In genomic region chr14:61126083-61126962, GRCh38 we compare ENCODE assay signal across 15 cellular contexts.
DNase-seq lines count a peak whose midpoint lies in the region; ATAC-seq, FAIRE-seq and TF ChIP-seq lines count a peak whose summit lies in the region.
"Had no signal": no experiment of that assay in that cellular context is flagged by ENCODE, and none has a peak within 500 bp of the region (broad histone marks: within the 10 kb centered on the region; RNA-seq: fewer than 3 reads in every experiment).

No MANE protein-coding gene starts in this region.

- peak overlapping the region; percentile 82 for H4K91ac ChIP-seq in H1 (replicated peaks; ENCODE audit: insufficient read length, low read length)

- H4K20me1 ChIP-seq in H1 (replicated peaks in 1 of 2; ENCODE audit: control insufficient read depth in 1 of 2, insufficient read depth in 2 of 2, low read length in 2 of 2): no peaks in the 10 kb centered on the region

- no peak overlapping the region for H3K4me2 ChIP-seq in H1 (ENCODE audit: insufficient read depth in 1 of 2, low read depth in 2 of 2, low read length in 2 of 2)
- H3K4me2 ChIP-seq: PC-9 had no signal

- H3K27me3 ChIP-seq in H1 (replicated peaks in 1 of 4; ENCODE audit: control insufficient read depth in 3 of 4, extremely low read depth in 1 of 4, insufficient read depth in 3 of 4, low read length in 3 of 4): no peaks in the 10 kb centered on the region
- H3K27me3 ChIP-seq in gastrocnemius medialis: no peaks in the 10 kb centered on the region
- H3K27me3 ChIP-seq: suprapubic skin had no signal

- H3K79me2 ChIP-seq in H1 (ENCODE audit: control insufficient read depth in 1 of 2, insufficient read depth in 2 of 2, low read length in 2 of 2): no peaks in the 10 kb centered on the region

- no peak for TF ChIP-seq POLR2A in H1 (IDR thresholded peaks at IDR 0.05; ENCODE audit: control extremely low read depth in 1 of 2, low read depth in 2 of 2, low read length in 2 of 2)
- peak; percentile 13 to 41 for TF ChIP-seq POLR2A in gastrocnemius medialis (IDR thresholded peaks at IDR 0.05)

- peak overlapping the region; percentile 42; the same call in 1 of the 2 replicates for H2BK5ac ChIP-seq in H1 (ENCODE audit: low read depth, low read length)

- DNase-seq in NCI-H2171 treated with DMSO at 0.1 percent for 48 hours (lab: John Stamatoyannopoulos, UW): peak; percentile 47
- no peak for DNase-seq in NCI-H2171 (lab: John Stamatoyannopoulos, UW)
- DNase-seq in NCI-H2107 treated with DMSO at 0.1 percent for 48 hours (lab: John Stamatoyannopoulos, UW; ENCODE audit: unreplicated experiment): peak; percentile 90
- DNase-seq in H1 (ENCODE audit: low read depth in 1 of 2, low spot score in 2 of 2): no peak
- peak; percentile 87 to 96 for DNase-seq in gastrocnemius medialis
- no peak for DNase-seq in activated CD8-positive, alpha-beta T cell treated with anti-CD3 and anti-CD28 coated beads, Interleukin-2, amount 10 ng/mL, durations not matched to agents 7 days and 5 days
- no peak for DNase-seq in sciatic nerve (ENCODE audit: low spot score)
- DNase-seq in activated T-cell treated with anti-CD3 and anti-CD28 coated beads, Interleukin-2, amount 50 U/mL, for 4 hours: no peak
- DNase-seq: activated CD4-positive, alpha-beta T cell treated with anti-CD3 and anti-CD28 coated beads for 4 hours; activated T-cell treated with anti-CD3 and anti-CD28 coated beads, Interleukin-2, amount 50 U/mL, for 24 hours; Caco-2; GOT3; PC-9 had no signal

- H3K14ac ChIP-seq in H1 (ENCODE audit: insufficient read length): no peak overlapping the region

- POLR2A ChIA-PET in H1 (lab: Charles Lee; ENCODE audit: partially characterized antibody): interaction anchor here (1.2 kb wide), 1 partner anchor 9 kb away, joined by 3 read pairs; no protein-coding TSS in a partner anchor
- POLR2A ChIA-PET in activated CD8-positive, alpha-beta T cell treated with anti-CD3 and anti-CD28 coated beads, Interleukin-2, amount 10 ng/mL, durations not matched to agents 7 days and 5 days (lab: Charles Lee): no interaction called here

- no peak overlapping the region for H2AK5ac ChIP-seq in H1 (ENCODE audit: low read depth, low read length)

- TF ChIP-seq CTCF in H1 (IDR thresholded peaks at IDR 0.05; ENCODE audit: control extremely low read depth in 1 of 3, insufficient read depth in 1 of 3, low read depth in 1 of 3, low read length in 3 of 3) (no peak), gastrocnemius medialis (IDR thresholded peaks at IDR 0.05 in 4 of 5, conservative IDR thresholded peaks at IDR 0.05 in 1 of 5) (no peak)

- no peak overlapping the region for H3K4ac ChIP-seq in H1 (replicated peaks; ENCODE audit: insufficient read length, low read depth, low read length)

- TF ChIP-seq EP300 in H1 (IDR thresholded peaks at IDR 0.05; ENCODE audit: borderline replicate concordance in 1 of 2, low read depth in 2 of 2, low read length in 2 of 2): no peak

- H3K4me3 ChIP-seq in H1 (ENCODE audit: extremely low read depth in 1 of 4, insufficient read depth in 2 of 4, low read depth in 3 of 4, low read length in 4 of 4) (no peak overlapping the region), gastrocnemius medialis (peak overlapping the region in 2 of 4 donors; percentile 16 to 18)
- H3K4me3 ChIP-seq: PC-9, suprapubic skin had no signal

- H4K5ac ChIP-seq in H1 (ENCODE audit: insufficient read length, low read depth, low read length): no peak overlapping the region

- ATAC-seq in gastrocnemius medialis (peak; percentile 48 to 50), sciatic nerve (no peak)
- no peak for ATAC-seq in activated CD8-positive, alpha-beta T cell treated with anti-CD3 and anti-CD28 coated beads, Interleukin-2, amount 10 ng/mL, durations not matched to agents 7 days and 5 days
- no peak for ATAC-seq in activated T-cell treated with anti-CD3 and anti-CD28 coated beads, Interleukin-2, amount 50 U/mL, for 4 hours

- no peaks in the 10 kb centered on the region for H3K79me1 ChIP-seq in H1 (ENCODE audit: low read depth, low read length)

- peak overlapping the region; percentile 6; the same call in 1 of the 2 replicates for H2BK12ac ChIP-seq in H1 (ENCODE audit: low read depth, low read length)

- H3K36me3 ChIP-seq in H1 (ENCODE audit: control insufficient read depth in 2 of 4, insufficient read depth in 4 of 4, low read length in 3 of 4) (peaks cover 0 to 3% (median 0%) of the 10 kb centered on the region in 4 experiments; a peak in 2 of 8 replicates), gastrocnemius medialis (no peaks in the 10 kb centered on the region)
- H3K36me3 ChIP-seq: suprapubic skin had no signal

- peaks cover under 1 to 6% of the 10 kb centered on the region in 2 experiments; a peak in 3 of 4 replicates for H3K9me3 ChIP-seq in H1 (ENCODE audit: insufficient read depth in 2 of 2, low read depth in 1 of 2, low read length in 1 of 2)
- H3K9me3 ChIP-seq in gastrocnemius medialis: no peaks in the 10 kb centered on the region
- H3K9me3 ChIP-seq: Caco-2, suprapubic skin had no signal

- in situ Hi-C loops in gastrocnemius medialis (cut with MboI; ENCODE audit: low sequenced_read_pairs in 4 of 4): no loop called here

- CTCF ChIA-PET in H1 (lab: Charles Lee; ENCODE audit: partially characterized antibody): interaction anchor here (0.6 kb wide), 2 partner anchors 20 to 56 kb away, joined by 3 to 7 read pairs; no protein-coding TSS in a partner anchor
- CTCF ChIA-PET in activated CD8-positive, alpha-beta T cell treated with anti-CD3 and anti-CD28 coated beads, Interleukin-2, amount 10 ng/mL, durations not matched to agents 7 days and 5 days (lab: Charles Lee): no interaction called here

- no peaks in the 10 kb centered on the region for H3K23me2 ChIP-seq in H1 (ENCODE audit: low read depth, low read length)

- peaks cover 6% of the 10 kb centered on the region for H3K27me3 Mint-ChIP-seq in activated CD8-positive, alpha-beta T cell treated with anti-CD3 and anti-CD28 coated beads, Interleukin-2, amount 10 ng/mL, durations not matched to agents 7 days and 5 days (ENCODE audit: low read depth)
- H3K27me3 Mint-ChIP-seq in activated T-cell treated with anti-CD3 and anti-CD28 coated beads, Interleukin-2, amount 50 U/mL, for 4 hours (ENCODE audit: low read depth): peaks cover 2% of the 10 kb centered on the region

- intact Hi-C loops in gastrocnemius medialis (cut with DNase I; ENCODE audit: low total_unique reads) (loop anchor here (5.0 to 10.0 kb wide), 2 partner anchors 872 to 964 kb away; no protein-coding TSS in a partner anchor), sciatic nerve (cut with DNase I) (no loop called here)

- 92% methylated on average over 10 of the region's 10 CpGs; no CpG with 5 or more reads in 1 of the 2 experiments for WGBS in H1 (ENCODE audit: extremely low coverage in 1 of 2, insufficient coverage in 1 of 2, insufficient read length in 1 of 2, insufficient replicate concordance in 2 of 2, low coverage in 1 of 2, low lambda C conversion rate in 2 of 2, missing lambda C conversion rate in 1 of 2), 2 experiments

- no peak for FAIRE-seq in H1 (lab: Jason Lieb, UNC)

- peak overlapping the region; percentile 87; the same call in 1 of the 2 replicates for H2BK20ac ChIP-seq in H1 (ENCODE audit: low read length)

- H3K23ac ChIP-seq in H1 (ENCODE audit: insufficient read length): no peak overlapping the region

- no peak overlapping the region for H3K27ac Mint-ChIP-seq in activated CD8-positive, alpha-beta T cell treated with anti-CD3 and anti-CD28 coated beads, Interleukin-2, amount 10 ng/mL, durations not matched to agents 7 days and 5 days
- H3K27ac Mint-ChIP-seq: activated T-cell treated with anti-CD3 and anti-CD28 coated beads, Interleukin-2, amount 50 U/mL, for 24 hours; T-helper 1 cell treated with Interleukin-12 subunit alpha and Interleukin-12 subunit beta and Interleukin-4 antibody, amounts not matched to agents 30 μg/mL and 1 μg/mL, for 36 hours had no signal

- H3K4me1 Mint-ChIP-seq in activated CD8-positive, alpha-beta T cell treated with anti-CD3 and anti-CD28 coated beads, Interleukin-2, amount 10 ng/mL, durations not matched to agents 7 days and 5 days (ENCODE audit: low read depth): no peaks in the 10 kb centered on the region
- no peaks in the 10 kb centered on the region for H3K4me1 Mint-ChIP-seq in activated T-cell treated with anti-CD3 and anti-CD28 coated beads, Interleukin-2, amount 50 U/mL, for 4 hours (ENCODE audit: low read depth)

- H3K27ac ChIP-seq in H1 (ENCODE audit: low read depth, low read length): no peak overlapping the region
- H3K27ac ChIP-seq in gastrocnemius medialis: peak overlapping the region; percentile 94 to 99 (median 98)
- H3K27ac ChIP-seq: PC-9, suprapubic skin had no signal

- H2BK120ac ChIP-seq in H1 (replicated peaks; ENCODE audit: low read depth, low read length): no peak overlapping the region

- TF ChIP-seq RAD21 in H1 (IDR thresholded peaks at IDR 0.05 in 1 of 2, conservative IDR thresholded peaks at IDR 0.05 in 1 of 2; ENCODE audit: low read depth in 2 of 2, low read length in 2 of 2): no peak

- H3K18ac ChIP-seq in H1 (ENCODE audit: extremely low read depth, low read length): 0 out of 2 replicates have a peak overlapping the region, but pooled peaks have one; percentile 21

- H4K8ac ChIP-seq in H1 (ENCODE audit: extremely low read depth, insufficient read depth, low read length): no peak overlapping the region

- H3K4me1 ChIP-seq in H1 (replicated peaks in 1 of 4; ENCODE audit: control insufficient read depth in 3 of 4, insufficient read depth in 4 of 4, low read length in 3 of 4) (peaks cover 0 to 10% (median 3%) of the 10 kb centered on the region in 4 experiments; a peak in 5 of 7 replicates), gastrocnemius medialis (peaks cover 72 to 78% of the 10 kb centered on the region in 2 donors)
- H3K4me1 ChIP-seq: Caco-2 had no signal

- no peaks in the 10 kb centered on the region for H3K9me3 Mint-ChIP-seq in activated CD8-positive, alpha-beta T cell treated with anti-CD3 and anti-CD28 coated beads, Interleukin-2, amount 10 ng/mL, durations not matched to agents 7 days and 5 days (ENCODE audit: insufficient read depth)
- H3K9me3 Mint-ChIP-seq in activated T-cell treated with anti-CD3 and anti-CD28 coated beads, Interleukin-2, amount 50 U/mL, for 4 hours: no peaks in the 10 kb centered on the region
- H3K9me3 Mint-ChIP-seq: activated T-cell treated with anti-CD3 and anti-CD28 coated beads, Interleukin-2, amount 50 U/mL, for 24 hours; T-helper 1 cell treated with Interleukin-12 subunit alpha and Interleukin-12 subunit beta and Interleukin-4 antibody, amounts not matched to agents 30 μg/mL and 1 μg/mL, for 36 hours had no signal

- no peak overlapping the region for H3K4me3 Mint-ChIP-seq in activated CD8-positive, alpha-beta T cell treated with anti-CD3 and anti-CD28 coated beads, Interleukin-2, amount 10 ng/mL, durations not matched to agents 7 days and 5 days
- no peak overlapping the region for H3K4me3 Mint-ChIP-seq in activated T-cell treated with anti-CD3 and anti-CD28 coated beads, Interleukin-2, amount 50 U/mL, for 4 hours
- H3K4me3 Mint-ChIP-seq: activated T-cell treated with anti-CD3 and anti-CD28 coated beads, Interleukin-2, amount 50 U/mL, for 24 hours; T-helper 1 cell treated with Interleukin-12 subunit alpha and Interleukin-12 subunit beta and Interleukin-4 antibody, amounts not matched to agents 30 μg/mL and 1 μg/mL, for 36 hours had no signal

- no peak overlapping the region for H3K56ac ChIP-seq in H1 (replicated peaks; ENCODE audit: insufficient read length, low read depth, low read length)

- no peak overlapping the region for H2BK15ac ChIP-seq in H1 (ENCODE audit: low read length)

- no peaks in the 10 kb centered on the region for H3K36me3 Mint-ChIP-seq in activated CD8-positive, alpha-beta T cell treated with anti-CD3 and anti-CD28 coated beads, Interleukin-2, amount 10 ng/mL, durations not matched to agents 7 days and 5 days (ENCODE audit: low read depth)
- no peaks in the 10 kb centered on the region for H3K36me3 Mint-ChIP-seq in activated T-cell treated with anti-CD3 and anti-CD28 coated beads, Interleukin-2, amount 50 U/mL, for 4 hours (ENCODE audit: insufficient read depth)

- H3K9ac ChIP-seq in H1 (replicated peaks in 1 of 4; ENCODE audit: extremely low read depth in 1 of 4, low read depth in 3 of 4, low read length in 3 of 4): no peak overlapping the region

- H2AFZ ChIP-seq in H1 (ENCODE audit: low read length): no peak overlapping the region; the same call in 1 of the 2 replicates
- H2AFZ ChIP-seq: PC-9 had no signal

Comparison
In these comparisons a context has a peak if more than half of its experiments do, and no peak if none do; other contexts are left out.
1. DNase-seq: peak in NCI-H2171 treated with DMSO at 0.1 percent for 48 hours (single experiment), NCI-H2107 treated with DMSO at 0.1 percent for 48 hours (single experiment) and gastrocnemius medialis (2 of 2); none in NCI-H2171 (single experiment), H1 (0 of 2), activated CD8-positive, alpha-beta T cell treated with anti-CD3 and anti-CD28 coated beads, Interleukin-2, amount 10 ng/mL, durations not matched to agents 7 days and 5 days (single experiment), sciatic nerve (single experiment) and activated T-cell treated with anti-CD3 and anti-CD28 coated beads, Interleukin-2, amount 50 U/mL, for 4 hours (single experiment).
2. POLR2A ChIP-seq: peak in gastrocnemius medialis (2 of 2); none in H1 (0 of 2).
3. ATAC-seq: peak in gastrocnemius medialis (2 of 2); none in activated CD8-positive, alpha-beta T cell treated with anti-CD3 and anti-CD28 coated beads, Interleukin-2, amount 10 ng/mL, durations not matched to agents 7 days and 5 days (single experiment), sciatic nerve (single experiment) and activated T-cell treated with anti-CD3 and anti-CD28 coated beads, Interleukin-2, amount 50 U/mL, for 4 hours (0 of 2).